In the genomic region with DNA sequence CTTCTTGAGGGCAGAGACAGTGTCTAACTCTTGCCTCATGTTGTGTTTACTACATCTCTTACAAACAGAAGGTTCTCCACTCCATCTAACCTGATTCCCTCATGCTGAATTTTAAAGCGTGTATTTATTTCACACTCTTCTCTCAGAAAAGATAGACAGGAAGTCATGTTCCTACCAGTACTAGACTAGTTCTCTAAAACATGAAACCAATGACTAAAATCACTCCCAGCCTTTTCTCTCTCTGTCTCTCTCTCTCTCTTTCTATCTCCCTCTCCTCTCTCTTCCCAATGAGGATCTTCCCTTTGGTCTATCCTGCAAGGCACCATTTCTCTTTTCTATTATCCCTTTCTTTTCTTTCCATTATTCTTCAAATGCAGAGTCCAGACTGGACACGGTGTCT, we compare ENCODE assay signal across 19 cellular contexts.
DNase-seq lines count a peak whose midpoint lies in the region; ATAC-seq, FAIRE-seq and TF ChIP-seq lines count a peak whose summit lies in the region.
"Had no signal": no experiment of that assay in that cellular context is flagged by ENCODE, and none has a peak within 500 bp of the region (broad histone marks: within the 10 kb centered on the region; RNA-seq: fewer than 3 reads in every experiment).

No MANE protein-coding gene starts in this region.

- no peak overlapping the region for H4K91ac ChIP-seq in trophoblast cell (ENCODE audit: low read depth, low read length)

- no peak overlapping the region for H4K8ac ChIP-seq in trophoblast cell (ENCODE audit: low read depth, low read length)

- H3K36me3 ChIP-seq in trophoblast cell (ENCODE audit: control insufficient read depth in 1 of 2, insufficient read depth in 2 of 2, low read length in 2 of 2) (no peaks in the 10 kb centered on the region), prostate gland (no peaks in the 10 kb centered on the region)
- H3K36me3 ChIP-seq: BE2C had no signal

- H3K4me1 ChIP-seq in trophoblast cell (ENCODE audit: control insufficient read depth in 1 of 2, insufficient read depth in 2 of 2, low read length in 2 of 2) (peaks cover 6 to 9% of the 10 kb centered on the region in 2 experiments), prostate gland (replicated peaks) (no peaks in the 10 kb centered on the region)

- no peak for TF ChIP-seq POLR2A in prostate gland (IDR thresholded peaks at IDR 0.05)

- no peak for TF ChIP-seq CTCF in prostate gland (IDR thresholded peaks at IDR 0.05)

- peaks cover 8% of the 10 kb centered on the region for H3K79me1 ChIP-seq in trophoblast cell (ENCODE audit: low read length)

- no peak overlapping the region for H3K27ac ChIP-seq in trophoblast cell (ENCODE audit: low read depth, low read length)
- H3K27ac ChIP-seq in prostate gland = no peak overlapping the region

- no peak overlapping the region for H3K4me3 ChIP-seq in trophoblast cell (ENCODE audit: low read depth, low read length)
- H3K4me3 ChIP-seq in prostate gland = no peak overlapping the region

- H3K14ac ChIP-seq in trophoblast cell (ENCODE audit: low read length) = peak overlapping the region; percentile 18

- no peak overlapping the region for H2AFZ ChIP-seq in trophoblast cell (ENCODE audit: insufficient read depth, low read length, poor library complexity)

- no peak overlapping the region for H2BK120ac ChIP-seq in trophoblast cell (ENCODE audit: insufficient read depth, low read length, poor library complexity)

- peaks cover 2% of the 10 kb centered on the region for H3K79me2 ChIP-seq in trophoblast cell (ENCODE audit: control insufficient read depth, insufficient read depth, low read length, poor library complexity)

- peak overlapping the region; percentile 79 for H2BK12ac ChIP-seq in trophoblast cell (ENCODE audit: low read length)

- peak overlapping the region; percentile 52 for H2AK5ac ChIP-seq in trophoblast cell (ENCODE audit: low read length)

- no peak overlapping the region for H3K4me2 ChIP-seq in trophoblast cell (ENCODE audit: low read length)

- H3K9me3 ChIP-seq in trophoblast cell (ENCODE audit: insufficient read depth, low read depth, low read length) = no peaks in the 10 kb centered on the region
- no peaks in the 10 kb centered on the region for H3K9me3 ChIP-seq in prostate gland
- H3K9me3 ChIP-seq: BE2C had no signal

- intact Hi-C loops in prostate gland (cut with DNase I) = no loop called here

- WGBS in trophoblast cell (ENCODE audit: extremely low coverage, insufficient coverage, insufficient read length) = no CpG with 5 or more reads among the region's 2 CpGs
- WGBS in prostate gland = 89% methylated on average over 2 of the region's 2 CpGs

- no peak overlapping the region for H3K18ac ChIP-seq in trophoblast cell (ENCODE audit: low read length)

- peak; percentile 76 for ATAC-seq in GM18867 (IDR thresholded peaks at IDR 0.05; ENCODE audit: unreplicated experiment)
- ATAC-seq in GM21529 (IDR thresholded peaks at IDR 0.05; ENCODE audit: unreplicated experiment) = peak; percentile 72
- ATAC-seq in HG03520 (IDR thresholded peaks at IDR 0.05; ENCODE audit: unreplicated experiment) = peak; percentile 51
- ATAC-seq: PC-3 had no signal

- no peak overlapping the region for H4K12ac ChIP-seq in trophoblast cell (ENCODE audit: low read depth, low read length)

- H3K4ac ChIP-seq in trophoblast cell (ENCODE audit: low read depth, low read length) = no peak overlapping the region

- no peak for DNase-seq in trophoblast cell
- no peak for DNase-seq in GM19239 (ENCODE audit: insufficient read length, low spot score)
- no peak for DNase-seq in prostate gland (ENCODE audit: low spot score)
- DNase-seq in NCI-H82 (lab: John Stamatoyannopoulos, UW) = no peak
- DNase-seq in effector CD4-positive, alpha-beta T cell = no peak
- DNase-seq: BE2C, EL, GF-D8, Karpas-422, NCI-H1417 treated with DMSO at 0.1 percent for 48 hours, NCI-H187, NCI-H446, NCI-H526, PC-3, SHP77 had no signal

- H3K27me3 ChIP-seq in trophoblast cell (ENCODE audit: insufficient read depth, low read length) (no peaks in the 10 kb centered on the region), prostate gland (replicated peaks; ENCODE audit: insufficient read depth) (no peaks in the 10 kb centered on the region)
- H3K27me3 ChIP-seq: BE2C had no signal

- H3K9ac ChIP-seq in trophoblast cell (ENCODE audit: low read length) = no peak overlapping the region

- H3K23ac ChIP-seq in trophoblast cell (ENCODE audit: low read length) = no peak overlapping the region

- no peak for FAIRE-seq in GM19239 (lab: Jason Lieb, UNC)
- FAIRE-seq: D721Med had no signal

- H2BK5ac ChIP-seq in trophoblast cell (ENCODE audit: low read depth, low read length, poor library complexity) = no peak overlapping the region
